In the genomic region with DNA sequence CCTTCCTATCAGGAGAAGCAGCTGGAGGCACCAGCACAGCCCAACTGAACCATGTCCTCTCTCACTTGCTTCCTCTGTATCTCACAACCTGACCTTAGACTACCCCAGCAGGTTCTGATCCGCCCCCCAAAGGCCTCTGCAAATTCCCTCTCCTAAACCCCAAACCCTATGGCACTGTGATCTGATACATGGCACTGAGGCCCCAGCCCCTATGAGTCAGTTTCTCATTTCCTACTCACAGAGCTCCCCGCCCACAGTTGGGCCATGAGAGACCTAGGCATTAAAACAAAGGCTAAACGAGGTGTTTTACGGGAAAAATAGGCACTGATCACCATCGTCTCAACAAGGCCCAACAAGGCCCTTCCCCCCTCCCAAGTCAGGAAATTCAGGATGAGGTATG, we compare ENCODE assay signal across 15 cellular contexts. TPM values are rescaled to one million over a fixed set of nuclear protein-coding genes. Genes with fewer than 3 reads are reported as not detected.
A peak's percentile ranks its signal among the peaks of the same experiment; 100 is the strongest.
DNase-seq lines count a peak whose midpoint lies in the region; ATAC-seq and TF ChIP-seq lines count a peak whose summit lies in the region.
"Had no signal": no experiment of that assay in that cellular context is flagged by ENCODE, and none has a peak within 500 bp of the region (broad histone marks: within the 10 kb centered on the region; RNA-seq: fewer than 3 reads in every experiment).

No MANE protein-coding gene starts in this region.

- intact Hi-C loops in activated CD4-positive, alpha-beta memory T cell treated with anti-CD3 and anti-CD28 coated beads for 36 hours (cut with micrococcal nuclease): loop anchor here (2.0 kb wide), 1 partner anchor 18 kb away; no protein-coding TSS in a partner anchor
- intact Hi-C loops in breast epithelium (cut with DNase I; ENCODE audit: low total_unique reads): no loop called here

- H3K27ac Mint-ChIP-seq in activated T-cell treated with anti-CD3 and anti-CD28 coated beads, Interleukin-2, amount 50 U/mL, for 24 hours: peak overlapping the region; percentile 76
- peak overlapping the region; percentile 82 for H3K27ac Mint-ChIP-seq in activated CD4-positive, alpha-beta memory T cell treated with anti-CD3 and anti-CD28 coated beads for 36 hours
- H3K27ac Mint-ChIP-seq in effector memory CD8-positive, alpha-beta T cell: peak overlapping the region; percentile 62 to 85
- H3K27ac Mint-ChIP-seq: HFFc6 had no signal

- peak; percentile 27 for ATAC-seq in effector memory CD8-positive, alpha-beta T cell (replicated peaks)
- ATAC-seq in stimulated activated naive CD8-positive, alpha-beta T cell treated with anti-CD3 and anti-CD28 coated beads, Interleukin-15, Interleukin-2, amounts not matched to agents 100 U/mL and 50 U/mL, for 24 hours: peak; percentile 92
- no peak for ATAC-seq in GM18519 (IDR thresholded peaks at IDR 0.05; ENCODE audit: low FRiP score, unreplicated experiment)

- H3K4me3 Mint-ChIP-seq in activated T-cell treated with anti-CD3 and anti-CD28 coated beads, Interleukin-2, amount 50 U/mL, for 24 hours: no peak overlapping the region
- H3K4me3 Mint-ChIP-seq in activated CD4-positive, alpha-beta memory T cell treated with anti-CD3 and anti-CD28 coated beads for 36 hours: no peak overlapping the region
- no peak overlapping the region for H3K4me3 Mint-ChIP-seq in effector memory CD8-positive, alpha-beta T cell
- H3K4me3 Mint-ChIP-seq: HFFc6 had no signal

- no peak overlapping the region for H3K27ac ChIP-seq in breast epithelium
- H3K27ac ChIP-seq: SK-N-MC had no signal

- H3K9me3 Mint-ChIP-seq in activated T-cell treated with anti-CD3 and anti-CD28 coated beads, Interleukin-2, amount 50 U/mL, for 24 hours: no peaks in the 10 kb centered on the region
- H3K9me3 Mint-ChIP-seq in activated CD4-positive, alpha-beta memory T cell treated with anti-CD3 and anti-CD28 coated beads for 36 hours: no peaks in the 10 kb centered on the region
- H3K9me3 Mint-ChIP-seq in effector memory CD8-positive, alpha-beta T cell: no peaks in the 10 kb centered on the region
- H3K9me3 Mint-ChIP-seq: HFFc6 had no signal

- H3K36me3 Mint-ChIP-seq in activated T-cell treated with anti-CD3 and anti-CD28 coated beads, Interleukin-2, amount 50 U/mL, for 24 hours (ENCODE audit: low read depth): peaks cover 51% of the 10 kb centered on the region
- H3K36me3 Mint-ChIP-seq in activated CD4-positive, alpha-beta memory T cell treated with anti-CD3 and anti-CD28 coated beads for 36 hours: peaks cover 15% of the 10 kb centered on the region
- H3K36me3 Mint-ChIP-seq in effector memory CD8-positive, alpha-beta T cell (ENCODE audit: insufficient read depth): peaks cover 36% of the 10 kb centered on the region

- H3K4me1 ChIP-seq in breast epithelium: no peaks in the 10 kb centered on the region

- H3K27me3 Mint-ChIP-seq in activated T-cell treated with anti-CD3 and anti-CD28 coated beads, Interleukin-2, amount 50 U/mL, for 24 hours: peaks cover 2% of the 10 kb centered on the region
- no peaks in the 10 kb centered on the region for H3K27me3 Mint-ChIP-seq in activated CD4-positive, alpha-beta memory T cell treated with anti-CD3 and anti-CD28 coated beads for 36 hours
- no peaks in the 10 kb centered on the region for H3K27me3 Mint-ChIP-seq in effector memory CD8-positive, alpha-beta T cell

- CTCF ChIA-PET in activated CD4-positive, alpha-beta memory T cell treated with anti-CD3 and anti-CD28 coated beads for 36 hours (lab: Charles Lee): interaction anchor here (1.1 to 2.1 kb wide), 5 partner anchors 10 to 194 kb away, joined by 3 to 7 read pairs (median 4); no protein-coding TSS in a partner anchor

- POLR2A ChIA-PET in activated CD4-positive, alpha-beta memory T cell treated with anti-CD3 and anti-CD28 coated beads for 36 hours (lab: Charles Lee): interaction anchor here (0.7 to 1.9 kb wide), 4 partner anchors 10 to 43 kb away, joined by 3 to 8 read pairs (median 4); no protein-coding TSS in a partner anchor

- peak; percentile 54 for DNase-seq in activated T-cell treated with anti-CD3 and anti-CD28 coated beads, Interleukin-2, amount 50 U/mL, for 24 hours
- DNase-seq in activated T-cell treated with anti-CD3 and anti-CD28 coated beads for 4 hours (no peak), breast epithelium (ENCODE audit: low spot score in 2 of 2) (no peak), HK-2 (ENCODE audit: unreplicated experiment) (no peak)
- DNase-seq in activated CD4-positive, alpha-beta memory T cell treated with anti-CD3 and anti-CD28 coated beads for 36 hours: peak; percentile 67
- DNase-seq in effector memory CD8-positive, alpha-beta T cell: no peak
- peak; percentile 55 for DNase-seq in stimulated activated naive CD8-positive, alpha-beta T cell treated with anti-CD3 and anti-CD28 coated beads, Interleukin-15, Interleukin-2, amounts not matched to agents 100 U/mL and 50 U/mL, for 24 hours
- DNase-seq: ACHN, amygdala, cortex of kidney, HFFc6, trophoblast cell had no signal

- peaks cover 24% of the 10 kb centered on the region for H3K4me1 Mint-ChIP-seq in activated T-cell treated with anti-CD3 and anti-CD28 coated beads, Interleukin-2, amount 50 U/mL, for 24 hours (ENCODE audit: low read depth)
- H3K4me1 Mint-ChIP-seq in activated CD4-positive, alpha-beta memory T cell treated with anti-CD3 and anti-CD28 coated beads for 36 hours (ENCODE audit: low read depth): peaks cover 28% of the 10 kb centered on the region
- peaks cover 12 to 15% of the 10 kb centered on the region in 2 donors for H3K4me1 Mint-ChIP-seq in effector memory CD8-positive, alpha-beta T cell (ENCODE audit: low read depth in 2 of 2)

- peaks cover 0 to 16% of the 10 kb centered on the region in 2 donors for H3K27me3 ChIP-seq in breast epithelium

- no peaks in the 10 kb centered on the region for H3K9me3 ChIP-seq in breast epithelium

- no peaks in the 10 kb centered on the region for H3K36me3 ChIP-seq in breast epithelium

- TF ChIP-seq CTCF in breast epithelium (IDR thresholded peaks at IDR 0.05): no peak

- no peak overlapping the region for H3K4me3 ChIP-seq in breast epithelium
- H3K4me3 ChIP-seq: SK-N-MC had no signal

- no peak for TF ChIP-seq POLR2A in breast epithelium (IDR thresholded peaks at IDR 0.05)

RNA-seq across cellular contexts. Expression of a gene that starts 19.1 kb away (rescaled TPM):
- 100 to 1,000 TPM; 126 to 133 TPM for total RNA-seq in activated CD4-positive, alpha-beta memory T cell treated with anti-CD3 and anti-CD28 coated beads for 36 hours
- 10 to 100 TPM in 1 of 3 donors, 1 to 10 TPM in 2; 6.6 to 18.7 (median 10.0) TPM for total RNA-seq in breast epithelium
- total RNA-seq: HFFc6, MCF 10A had no signal

RNA-seq across cellular contexts. Expression of a gene that starts 44.8 kb away (rescaled TPM):
- 10 to 100 TPM in 1 of 2 experiments, 1 to 10 TPM in 1; 9.0 to 11.0 TPM for total RNA-seq in activated CD4-positive, alpha-beta memory T cell treated with anti-CD3 and anti-CD28 coated beads for 36 hours
- 10 to 100 TPM; 21.8 to 36.2 (median 34.4) TPM for total RNA-seq in breast epithelium

Comparison
In these comparisons a context has a peak if more than half of its experiments do, and no peak if none do; other contexts are left out.
1. DNase-seq: peak in activated T-cell treated with anti-CD3 and anti-CD28 coated beads, Interleukin-2, amount 50 U/mL, for 24 hours (single experiment), activated CD4-positive, alpha-beta memory T cell treated with anti-CD3 and anti-CD28 coated beads for 36 hours (single experiment) and stimulated activated naive CD8-positive, alpha-beta T cell treated with anti-CD3 and anti-CD28 coated beads, Interleukin-15, Interleukin-2, amounts not matched to agents 100 U/mL and 50 U/mL, for 24 hours (single experiment); none in activated T-cell treated with anti-CD3 and anti-CD28 coated beads for 4 hours (single experiment), effector memory CD8-positive, alpha-beta T cell (0 of 3), breast epithelium (0 of 2) and HK-2 (single experiment).
2. RNA of a gene that starts 19.1 kb away (total RNA-seq): 126 to 133 TPM in activated CD4-positive, alpha-beta memory T cell treated with anti-CD3 and anti-CD28 coated beads for 36 hours; 6.6 to 18.7 TPM in breast epithelium; every median in the first group is over 4 times any median in the second.
3. Peak in every context shown above with its lines, with median percentiles within 50 percentile points of each other: H3K27ac Mint-ChIP-seq.